Comparison of ENCODE assay signal across 13 cellular contexts in genomic region chr5:157167219-157167621, GRCh38. TPM values are rescaled to one million over a fixed set of nuclear protein-coding genes. Genes with fewer than 3 reads are reported as not detected.
A peak's percentile ranks its signal among the peaks of the same experiment; 100 is the strongest.
DNase-seq lines count a peak whose midpoint lies in the region; ATAC-seq, FAIRE-seq and TF ChIP-seq lines count a peak whose summit lies in the region.
"Had no signal": no experiment of that assay in that cellular context is flagged by ENCODE, and none has a peak within 500 bp of the region (broad histone marks: within the 10 kb centered on the region; RNA-seq: fewer than 3 reads in every experiment).

No MANE protein-coding gene starts in this region.

- peak overlapping the region; percentile 18 for H3K4me3 Mint-ChIP-seq in astrocyte (ENCODE audit: unreplicated experiment)
- H3K4me3 Mint-ChIP-seq: brain had no signal

- H3K9ac ChIP-seq in astrocyte (ENCODE audit: low read length), result peak overlapping the region; percentile 25

- FAIRE-seq in astrocyte (lab: Jason Lieb, UNC), result peak; percentile 92
- FAIRE-seq: A204.1, K562 had no signal

- H3K36me3 ChIP-seq in KOPT-K1 (ENCODE audit: insufficient read depth, low read length), result no peaks in the 10 kb centered on the region
- H3K36me3 ChIP-seq in astrocyte (ENCODE audit: insufficient read depth, low read length), result no peaks in the 10 kb centered on the region
- H3K36me3 ChIP-seq in osteoblast (ENCODE audit: insufficient read depth, low read length), result no peaks in the 10 kb centered on the region
- H3K36me3 ChIP-seq in right lobe of liver, result no peaks in the 10 kb centered on the region

- intact Hi-C loops in right lobe of liver (cut with DNase I), result no loop called here

- DNase-seq in activated CD4-positive, CD25-positive, alpha-beta regulatory T cell (lab: John Stamatoyannopoulos, UW), result no peak
- DNase-seq in astrocyte (ENCODE audit: low read depth), result peak; percentile 66
- peak; percentile 64 for DNase-seq in osteoblast (ENCODE audit: insufficient read length, low spot score, missing footprints)
- no peak for DNase-seq in right lobe of liver
- DNase-seq in NOMO-1 treated with DMSO at 0.1 percent for 48 hours (lab: John Stamatoyannopoulos, UW; ENCODE audit: unreplicated experiment), result no peak
- no peak for DNase-seq in NCI-H526 (lab: John Stamatoyannopoulos, UW)

- H3K9me3 Mint-ChIP-seq in astrocyte (ENCODE audit: unreplicated experiment), result peaks cover 8% of the 10 kb centered on the region

- no peak for TF ChIP-seq CTCF in astrocyte (IDR thresholded peaks at IDR 0.05; ENCODE audit: insufficient read depth, low read depth, low read length)
- TF ChIP-seq CTCF in osteoblast (IDR thresholded peaks at IDR 0.05; ENCODE audit: extremely low read depth, low read depth, low read length), result no peak
- TF ChIP-seq CTCF in right lobe of liver (IDR thresholded peaks at IDR 0.05), result no peak

- H3K4me3 ChIP-seq in astrocyte (ENCODE audit: insufficient read depth, low read depth, low read length) (no peak overlapping the region), osteoblast (ENCODE audit: insufficient read depth, low read length) (no peak overlapping the region), right lobe of liver (no peak overlapping the region)
- H3K4me3 ChIP-seq: K562 had no signal

- H3K4me1 Mint-ChIP-seq in astrocyte (ENCODE audit: low read depth, unreplicated experiment), result peaks cover 17% of the 10 kb centered on the region
- H3K4me1 Mint-ChIP-seq: brain had no signal

- H3K4me1 ChIP-seq in astrocyte (ENCODE audit: insufficient read depth, low read length) (peaks cover 3% of the 10 kb centered on the region), osteoblast (ENCODE audit: insufficient read depth, low read length) (no peaks in the 10 kb centered on the region), right lobe of liver (no peaks in the 10 kb centered on the region)

- peak overlapping the region; percentile 99 for H3K27ac Mint-ChIP-seq in astrocyte (ENCODE audit: unreplicated experiment)
- H3K27ac Mint-ChIP-seq: brain had no signal

- WGBS in right lobe of liver (ENCODE audit: insufficient coverage, low coverage, low lambda C conversion rate, missing lambda C conversion rate), result 54% methylated on average over 4 of the region's 4 CpGs

- H4K20me1 ChIP-seq in astrocyte (ENCODE audit: insufficient read depth, low read length), result no peaks in the 10 kb centered on the region
- no peaks in the 10 kb centered on the region for H4K20me1 ChIP-seq in osteoblast (ENCODE audit: insufficient read depth, low read length)

- H3K27ac ChIP-seq in KOPT-K1 (ENCODE audit: low read depth, low read length, poor library complexity, severe bottlenecking), result peak overlapping the region; percentile 10
- H3K27ac ChIP-seq in astrocyte (ENCODE audit: low read depth, low read length), result peak overlapping the region; percentile 31
- no peak overlapping the region for H3K27ac ChIP-seq in osteoblast (ENCODE audit: low read depth, low read length)
- H3K27ac ChIP-seq in right lobe of liver, result no peak overlapping the region

- peaks cover 4% of the 10 kb centered on the region for H3K36me3 Mint-ChIP-seq in astrocyte (ENCODE audit: low read depth, unreplicated experiment)
- H3K36me3 Mint-ChIP-seq: brain had no signal

- H2AFZ ChIP-seq in astrocyte (ENCODE audit: low read depth, low read length), result no peak overlapping the region
- no peak overlapping the region for H2AFZ ChIP-seq in osteoblast (ENCODE audit: low read length)

- H3K27me3 ChIP-seq in astrocyte (ENCODE audit: insufficient read depth, low read length), result peaks cover 5% of the 10 kb centered on the region
- H3K27me3 ChIP-seq in osteoblast (ENCODE audit: insufficient read depth, low read length), result peaks cover 6% of the 10 kb centered on the region
- H3K27me3 ChIP-seq in right lobe of liver, result no peaks in the 10 kb centered on the region

- ATAC-seq in activated CD4-positive, CD25-positive, alpha-beta regulatory T cell treated with anti-CD3 and anti-CD28 coated beads, Interleukin-2, amount 50 U/mL, for 24 hours, result peak; percentile 72 to 78
- no peak for ATAC-seq in right lobe of liver
- ATAC-seq: K562, left lobe of liver, sciatic nerve had no signal

- peaks cover 6% of the 10 kb centered on the region for H3K27me3 Mint-ChIP-seq in astrocyte (ENCODE audit: low read depth, unreplicated experiment)

- TF ChIP-seq POLR2A in right lobe of liver (IDR thresholded peaks at IDR 0.05), result no peak

- H3K4me2 ChIP-seq in astrocyte (ENCODE audit: low read length) (no peak overlapping the region), osteoblast (ENCODE audit: insufficient read depth, low read length) (no peak overlapping the region)

- H3K79me2 ChIP-seq in astrocyte (ENCODE audit: insufficient read depth, low read length), result no peaks in the 10 kb centered on the region
- H3K79me2 ChIP-seq in osteoblast (ENCODE audit: insufficient read depth, low read length), result no peaks in the 10 kb centered on the region

- H3K9me3 ChIP-seq in KOPT-K1 (ENCODE audit: insufficient read depth, low read length, poor library complexity, severe bottlenecking), result peaks cover 12% of the 10 kb centered on the region
- peaks cover 3% of the 10 kb centered on the region for H3K9me3 ChIP-seq in astrocyte (ENCODE audit: insufficient read depth, low read depth, low read length)
- no peaks in the 10 kb centered on the region for H3K9me3 ChIP-seq in osteoblast (ENCODE audit: low read depth, low read length)
- no peaks in the 10 kb centered on the region for H3K9me3 ChIP-seq in right lobe of liver

RNA-seq across cellular contexts. Expression of gene GARIN3, which starts 1.2 kb away (rescaled TPM):
- not detected in 2 replicates for total RNA-seq in astrocyte
- not detected in 2 replicates for total RNA-seq in osteoblast
- not detected for total RNA-seq in right lobe of liver
- total RNA-seq: K562, left lobe of liver, sciatic nerve had no signal

RNA-seq across cellular contexts. Expression of gene ITK, which starts 13.4 kb away (rescaled TPM):
- total RNA-seq in astrocyte (0.48 and 0.67 TPM in 2 replicates), osteoblast (under 0.01 TPM in 1 of 2 replicates, not detected in the other), right lobe of liver (1 to 10 TPM in 2 of 6 experiments, under 1 TPM in 4; 0.35 to 1.2 (median 0.74) TPM)

RNA-seq across cellular contexts. Expression of gene MED7, which starts 24.6 kb away (rescaled TPM):
- 9.3 and 9.6 TPM in 2 replicates for total RNA-seq in astrocyte
- total RNA-seq in osteoblast, result 11.6 and 12.1 TPM in 2 replicates
- total RNA-seq in right lobe of liver, result 1 to 10 TPM; 3.5 to 6.1 (median 5.2) TPM

RNA-seq across cellular contexts. Expression of gene HAVCR2, which starts 58.4 kb away (rescaled TPM):
- total RNA-seq in astrocyte (7.4 and 10.0 TPM in 2 replicates), osteoblast (0.59 and 0.72 TPM in 2 replicates), right lobe of liver (1 to 10 TPM; 2.6 to 9.4 (median 3.3) TPM)

Comparison
In these comparisons a context has a peak if more than half of its experiments do, and no peak if none do; other contexts are left out.
1. ATAC-seq: peak in activated CD4-positive, CD25-positive, alpha-beta regulatory T cell treated with anti-CD3 and anti-CD28 coated beads, Interleukin-2, amount 50 U/mL, for 24 hours (2 of 2); none in right lobe of liver (0 of 4).
2. DNase-seq: peak in astrocyte (single experiment) and osteoblast (single experiment); none in activated CD4-positive, CD25-positive, alpha-beta regulatory T cell (0 of 4), right lobe of liver (0 of 3), NOMO-1 treated with DMSO at 0.1 percent for 48 hours (single experiment) and NCI-H526 (0 of 2).
3. H3K27ac ChIP-seq: peak in KOPT-K1 (single experiment) and astrocyte (single experiment); none in osteoblast (single experiment) and right lobe of liver (0 of 3).